In the genomic region with DNA sequence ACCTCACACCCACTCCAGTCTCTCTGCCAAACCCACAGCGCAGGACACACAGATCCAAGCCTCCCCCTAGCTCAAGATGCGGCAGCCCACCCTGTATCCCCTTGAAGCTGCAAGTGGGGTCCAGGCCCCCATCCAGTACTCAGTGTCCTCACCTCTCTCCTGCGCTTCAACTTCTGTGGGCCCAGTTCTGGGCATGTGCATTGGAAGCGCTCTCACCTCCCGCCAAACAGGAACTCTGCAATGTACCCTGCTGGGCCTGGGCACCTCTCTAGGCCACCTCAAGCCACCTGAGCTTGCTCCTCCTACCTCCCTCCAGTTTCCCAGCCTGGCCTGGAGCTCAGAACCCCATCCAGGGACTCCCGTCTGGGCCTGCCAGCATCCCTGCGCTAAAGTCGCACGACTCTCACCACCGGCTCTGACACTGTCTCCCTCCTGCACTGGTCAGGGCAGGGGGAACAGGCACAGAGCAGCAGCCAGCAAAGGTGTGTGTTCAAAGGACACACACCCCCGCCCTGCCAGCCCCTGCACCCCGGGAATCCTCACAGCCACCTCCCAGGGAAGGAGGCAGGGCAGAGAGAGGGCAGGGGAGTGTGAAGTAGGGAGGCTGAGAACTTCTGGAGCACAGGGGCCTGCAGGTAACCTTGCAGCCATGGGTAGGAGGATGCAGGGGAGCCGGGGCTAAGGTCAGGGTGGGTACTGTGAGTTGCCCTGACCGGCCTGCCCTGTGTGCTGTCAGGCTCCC, we compare ENCODE assay signal across 22 cellular contexts. TPM values are rescaled to one million over a fixed set of nuclear protein-coding genes. Genes with fewer than 3 reads are reported as not detected.
A peak's percentile ranks its signal among the peaks of the same experiment; 100 is the strongest.
DNase-seq lines count a peak whose midpoint lies in the region; ATAC-seq and TF ChIP-seq lines count a peak whose summit lies in the region.
"Had no signal": no experiment of that assay in that cellular context is flagged by ENCODE, and none has a peak within 500 bp of the region (broad histone marks: within the 10 kb centered on the region; RNA-seq: fewer than 3 reads in every experiment).

No MANE protein-coding gene starts in this region.

- H3K9me3 Mint-ChIP-seq in activated CD8-positive, alpha-beta memory T cell treated with anti-CD3 and anti-CD28 coated beads, Interleukin-2, amount 10 ng/mL, durations not matched to agents 7 days and 5 days (ENCODE audit: low read depth): no peaks in the 10 kb centered on the region
- no peaks in the 10 kb centered on the region for H3K9me3 Mint-ChIP-seq in stimulated activated effector memory CD8-positive, alpha-beta T cell treated with anti-CD3 and anti-CD28 coated beads, Interleukin-12 subunit alpha, Interleukin-12 subunit beta, amount 100 ng/mL, for 72 hours
- H3K9me3 Mint-ChIP-seq: naive thymus-derived CD8-positive, alpha-beta T cell had no signal

- H3K27ac ChIP-seq in KOPT-K1 (ENCODE audit: low read depth, low read length, poor library complexity, severe bottlenecking) (peak overlapping the region; percentile 95), esophagus muscularis mucosa (replicated peaks in 1 of 4) (no peak overlapping the region), caudate nucleus (ENCODE audit: low read depth, low read length) (no peak overlapping the region)
- H3K27ac ChIP-seq: prostate gland had no signal

- no peak for TF ChIP-seq CTCF in esophagus muscularis mucosa (IDR thresholded peaks at IDR 0.05)

- CTCF ChIA-PET in activated CD8-positive, alpha-beta memory T cell treated with anti-CD3 and anti-CD28 coated beads, Interleukin-2, amount 10 ng/mL, durations not matched to agents 7 days and 5 days (lab: Charles Lee): no interaction called here

- H3K4me3 Mint-ChIP-seq in activated CD8-positive, alpha-beta memory T cell treated with anti-CD3 and anti-CD28 coated beads, Interleukin-2, amount 10 ng/mL, durations not matched to agents 7 days and 5 days: no peak overlapping the region
- peak overlapping the region; percentile 5 for H3K4me3 Mint-ChIP-seq in stimulated activated effector memory CD8-positive, alpha-beta T cell treated with anti-CD3 and anti-CD28 coated beads, Interleukin-12 subunit alpha, Interleukin-12 subunit beta, amount 100 ng/mL, for 72 hours

- peaks cover 28% of the 10 kb centered on the region for H3K4me1 Mint-ChIP-seq in activated CD8-positive, alpha-beta memory T cell treated with anti-CD3 and anti-CD28 coated beads, Interleukin-2, amount 10 ng/mL, durations not matched to agents 7 days and 5 days
- H3K4me1 Mint-ChIP-seq in stimulated activated effector memory CD8-positive, alpha-beta T cell treated with anti-CD3 and anti-CD28 coated beads, Interleukin-12 subunit alpha, Interleukin-12 subunit beta, amount 100 ng/mL, for 72 hours: peaks cover 32% of the 10 kb centered on the region

- H3K9me3 ChIP-seq in KOPT-K1 (ENCODE audit: insufficient read depth, low read length, poor library complexity, severe bottlenecking) (no peaks in the 10 kb centered on the region), esophagus muscularis mucosa (no peaks in the 10 kb centered on the region)
- H3K9me3 ChIP-seq: HAP-1, heart right ventricle, prostate gland had no signal

- 88% methylated on average over 14 of the region's 14 CpGs for WGBS in esophagus muscularis mucosa

- H3K36me3 ChIP-seq in KOPT-K1 (ENCODE audit: insufficient read depth, low read length): no peaks in the 10 kb centered on the region
- no peaks in the 10 kb centered on the region for H3K36me3 ChIP-seq in esophagus muscularis mucosa
- H3K36me3 ChIP-seq: HAP-1, heart right ventricle, prostate gland had no signal

- TF ChIP-seq EP300 in esophagus muscularis mucosa (IDR thresholded peaks at IDR 0.05): no peak

- intact Hi-C loops in esophagus muscularis mucosa (cut with DNase I): no loop called here

- H3K4me3 ChIP-seq in esophagus muscularis mucosa: no peak overlapping the region
- H3K4me3 ChIP-seq: HAP-1, heart right ventricle, prostate gland had no signal

- peaks cover 3% of the 10 kb centered on the region for H3K27me3 Mint-ChIP-seq in activated CD8-positive, alpha-beta memory T cell treated with anti-CD3 and anti-CD28 coated beads, Interleukin-2, amount 10 ng/mL, durations not matched to agents 7 days and 5 days
- H3K27me3 Mint-ChIP-seq: naive thymus-derived CD8-positive, alpha-beta T cell had no signal

- no peaks in the 10 kb centered on the region for H3K4me1 ChIP-seq in esophagus muscularis mucosa
- H3K4me1 ChIP-seq: prostate gland had no signal

- no peaks in the 10 kb centered on the region for H3K27me3 ChIP-seq in esophagus muscularis mucosa
- H3K27me3 ChIP-seq: heart right ventricle had no signal

- peak overlapping the region; percentile 86 for H3K27ac Mint-ChIP-seq in activated CD8-positive, alpha-beta memory T cell treated with anti-CD3 and anti-CD28 coated beads, Interleukin-2, amount 10 ng/mL, durations not matched to agents 7 days and 5 days
- peak overlapping the region; percentile 32 for H3K27ac Mint-ChIP-seq in stimulated activated effector memory CD8-positive, alpha-beta T cell treated with anti-CD3 and anti-CD28 coated beads, Interleukin-12 subunit alpha, Interleukin-12 subunit beta, amount 100 ng/mL, for 72 hours

- no peak for TF ChIP-seq POLR2A in esophagus muscularis mucosa (IDR thresholded peaks at IDR 0.05; ENCODE audit: low read depth)

- ATAC-seq in activated CD8-positive, alpha-beta memory T cell treated with anti-CD3 and anti-CD28 coated beads, Interleukin-2, amount 10 ng/mL, durations not matched to agents 7 days and 5 days: no peak
- ATAC-seq in stimulated activated effector memory CD8-positive, alpha-beta T cell treated with anti-CD3 and anti-CD28 coated beads, Interleukin-12 subunit alpha, Interleukin-12 subunit beta, amount 100 ng/mL, for 72 hours: no peak
- ATAC-seq: PC-3 had no signal

- no peak for DNase-seq in activated CD8-positive, alpha-beta memory T cell treated with anti-CD3 and anti-CD28 coated beads, Interleukin-2, amount 10 ng/mL, durations not matched to agents 7 days and 5 days
- no peak for DNase-seq in activated CD8-positive, alpha-beta memory T cell treated with anti-CD3 and anti-CD28 coated beads for 24 hours
- DNase-seq in esophagus muscularis mucosa (ENCODE audit: extremely low spot score): peak; percentile 81
- no peak for DNase-seq in stimulated activated effector memory CD8-positive, alpha-beta T cell treated with anti-CD3 and anti-CD28 coated beads, Interleukin-12 subunit alpha, Interleukin-12 subunit beta, amount 100 ng/mL, for 72 hours (ENCODE audit: low spot score in 2 of 2)
- no peak for DNase-seq in superior temporal gyrus (ENCODE audit: extremely low spot score)
- DNase-seq in NAMALWA (ENCODE audit: low spot score): no peak
- DNase-seq in caudate nucleus (lab: John Stamatoyannopoulos, UW): no peak
- DNase-seq: activated CD8-positive, alpha-beta memory T cell treated with anti-CD3 and anti-CD28 coated beads, Interleukin-2, amount 50 U/mL, for 48 hours; activated naive CD4-positive, alpha-beta T cell treated with Interleukin-2 at 50 U/mL for 16 hours; DMS79 treated with DMSO at 0.1 percent for 48 hours; heart right ventricle; NCI-H187; NCI-H345; PC-3; T1000 had no signal

- no peaks in the 10 kb centered on the region for H3K36me3 Mint-ChIP-seq in activated CD8-positive, alpha-beta memory T cell treated with anti-CD3 and anti-CD28 coated beads, Interleukin-2, amount 10 ng/mL, durations not matched to agents 7 days and 5 days
- H3K36me3 Mint-ChIP-seq in stimulated activated effector memory CD8-positive, alpha-beta T cell treated with anti-CD3 and anti-CD28 coated beads, Interleukin-12 subunit alpha, Interleukin-12 subunit beta, amount 100 ng/mL, for 72 hours: no peaks in the 10 kb centered on the region

RNA-seq across cellular contexts. Expression of a gene that starts 51.7 kb away (rescaled TPM):
- total RNA-seq in activated CD8-positive, alpha-beta memory T cell treated with anti-CD3 and anti-CD28 coated beads, Interleukin-2, amount 10 ng/mL, durations not matched to agents 7 days and 5 days: not detected
- total RNA-seq in esophagus muscularis mucosa: not detected
- total RNA-seq: heart right ventricle; lung microvascular endothelial cell; naive thymus-derived CD8-positive, alpha-beta T cell; PC-3; skeletal muscle tissue; urinary bladder had no signal
